ENCODE assay signal across 1 cellular context in genomic region chr12:64404470-64405446, GRCh38.
TF ChIP-seq lines count a peak whose summit lies in the region.

No MANE protein-coding gene starts in this region.

TF ChIP-seq in HEK293, 187 proteins besides CTCF, POLR2A, EP300 and RAD21 (continued from another document and continues in another):
- TF ChIP-seq ZBTB49 (tag by site-specific recombination; IDR thresholded peaks at IDR 0.05; ENCODE audit: low read depth), result no peak
- 0 out of 2 replicates have a peak, but pooled peaks have one; percentile 42 for TF ChIP-seq ZSCAN5A (tag by site-specific recombination; IDR thresholded peaks at IDR 0.05)
- peak; percentile 29 for TF ChIP-seq MZF1 (tag by site-specific recombination; IDR thresholded peaks at IDR 0.05; ENCODE audit: borderline replicate concordance)
- 0 out of 2 replicates have a peak, but pooled peaks have one; percentile 8 for TF ChIP-seq ZNF513 (tag by site-specific recombination; IDR thresholded peaks at IDR 0.05)
- TF ChIP-seq ZNF121 (tag by site-specific recombination; IDR thresholded peaks at IDR 0.05), result no peak
- TF ChIP-seq ZNF704 (tag by site-specific recombination; IDR thresholded peaks at IDR 0.05), result no peak
- TF ChIP-seq ZNF37A (tag by site-specific recombination; IDR thresholded peaks at IDR 0.05), result no peak
- TF ChIP-seq SETDB1 (IDR thresholded peaks at IDR 0.05; ENCODE audit: insufficient read length, low read length), result no peak
- no peak for TF ChIP-seq ZNF747 (tag by site-specific recombination; IDR thresholded peaks at IDR 0.05)
- TF ChIP-seq ZNF514 (tag by site-specific recombination; IDR thresholded peaks at IDR 0.05), result no peak
- peak; percentile 74 for TF ChIP-seq ZBTB20 (tag by site-specific recombination; IDR thresholded peaks at IDR 0.05)
- TF ChIP-seq SP2 (tag by site-specific recombination; IDR thresholded peaks at IDR 0.05), result peak; percentile 81
- peak; percentile 52 for TF ChIP-seq ZBTB8A (tag by site-specific recombination; IDR thresholded peaks at IDR 0.05)
- TF ChIP-seq ZNF174 (tag by site-specific recombination; IDR thresholded peaks at IDR 0.05), result no peak
- TF ChIP-seq ZNF555 (tag by site-specific recombination; conservative IDR thresholded peaks at IDR 0.05), result no peak
- no peak for TF ChIP-seq ZNF311 (tag by site-specific recombination; IDR thresholded peaks at IDR 0.05; ENCODE audit: borderline replicate concordance)
- TF ChIP-seq BCL11B (tag by site-specific recombination; IDR thresholded peaks at IDR 0.05; ENCODE audit: low read depth), result 0 out of 2 replicates have a peak, but pooled peaks have one; percentile 28
- TF ChIP-seq SCRT2 (tag by site-specific recombination; IDR thresholded peaks at IDR 0.05), result no peak
- TF ChIP-seq ZNF449 (tag by site-specific recombination; IDR thresholded peaks at IDR 0.05), result no peak; the same call in 1 of the 2 replicates
- TF ChIP-seq ZNF239 (tag by site-specific recombination; IDR thresholded peaks at IDR 0.05), result no peak; the same call in 1 of the 2 replicates
- TF ChIP-seq GLIS2 (tag by site-specific recombination; IDR thresholded peaks at IDR 0.05), result peak; percentile 97
- no peak for TF ChIP-seq TRIM28 (IDR thresholded peaks at IDR 0.05; ENCODE audit: borderline replicate concordance, low read length)
- TF ChIP-seq ZNF48 (tag by site-specific recombination; IDR thresholded peaks at IDR 0.05), result no peak
- peak; percentile 84; the same call in 1 of the 2 replicates for TF ChIP-seq ZNF777 (tag by site-specific recombination; IDR thresholded peaks at IDR 0.05; ENCODE audit: borderline replicate concordance)
- no peak for TF ChIP-seq ZNF624 (tag by site-specific recombination; IDR thresholded peaks at IDR 0.05)
- 0 out of 2 replicates have a peak, but pooled peaks have one; percentile 6 for TF ChIP-seq KLF7 (tag by site-specific recombination; IDR thresholded peaks at IDR 0.05; ENCODE audit: borderline replicate concordance)
- TF ChIP-seq ZBTB1 (tag by site-specific recombination; IDR thresholded peaks at IDR 0.05), result no peak
- 0 out of 2 replicates have a peak, but pooled peaks have one; percentile 57 for TF ChIP-seq ZNF394 (tag by site-specific recombination; IDR thresholded peaks at IDR 0.05; ENCODE audit: borderline replicate concordance)
- no peak for TF ChIP-seq ZNF621 (tag by site-specific recombination; IDR thresholded peaks at IDR 0.05)
- TF ChIP-seq ZNF639 (tag by site-specific recombination; IDR thresholded peaks at IDR 0.05), result no peak
- TF ChIP-seq ZNF221 (tag by site-specific recombination; IDR thresholded peaks at IDR 0.05; ENCODE audit: borderline replicate concordance), result no peak; the same call in 1 of the 2 replicates
- TF ChIP-seq ZNF155 (tag by site-specific recombination; IDR thresholded peaks at IDR 0.05), result no peak
- no peak for TF ChIP-seq ZNF629 (tag by site-specific recombination; IDR thresholded peaks at IDR 0.05)
- no peak for TF ChIP-seq ZNF280C (tag by site-specific recombination; IDR thresholded peaks at IDR 0.05)
- no peak for TF ChIP-seq ZNF558 (tag by site-specific recombination; IDR thresholded peaks at IDR 0.05)
- TF ChIP-seq ZNF350 (tag by site-specific recombination; IDR thresholded peaks at IDR 0.05), result no peak
- TF ChIP-seq ZNF658 (tag by site-specific recombination; IDR thresholded peaks at IDR 0.05), result no peak
- TF ChIP-seq ZNF146 (tag by site-specific recombination; IDR thresholded peaks at IDR 0.05), result no peak
- TF ChIP-seq ZNF2 (tag by site-specific recombination; IDR thresholded peaks at IDR 0.05), result peak; percentile 93
- no peak; the same call in 1 of the 2 replicates for TF ChIP-seq ZSCAN16 (tag by site-specific recombination; IDR thresholded peaks at IDR 0.05)
- TF ChIP-seq ZEB2 (tag by site-specific recombination; IDR thresholded peaks at IDR 0.05), result peak; percentile 93
- TF ChIP-seq ZBTB48 (tag by site-specific recombination; IDR thresholded peaks at IDR 0.05), result peak; percentile 82; the same call in 1 of the 2 replicates
- peak; percentile 93; the same call in 1 of the 2 replicates for TF ChIP-seq ZBTB10 (tag by site-specific recombination; IDR thresholded peaks at IDR 0.05)
- TF ChIP-seq SCRT1 (tag by site-specific recombination; IDR thresholded peaks at IDR 0.05; ENCODE audit: borderline replicate concordance), result no peak
- peak; percentile 68; the same call in 1 of the 2 replicates for TF ChIP-seq HIC1 (tag by site-specific recombination; IDR thresholded peaks at IDR 0.05)
- TF ChIP-seq ZNF335 (tag by site-specific recombination; conservative IDR thresholded peaks at IDR 0.05), result peak; percentile 84
- no peak for TF ChIP-seq ZNF544 (tag by site-specific recombination; IDR thresholded peaks at IDR 0.05)
- TF ChIP-seq ZNF391 (tag by site-specific recombination; IDR thresholded peaks at IDR 0.05; ENCODE audit: borderline replicate concordance, low read depth), result 0 out of 2 replicates have a peak, but pooled peaks have one; percentile 43
- no peak for TF ChIP-seq RBAK (tag by site-specific recombination; IDR thresholded peaks at IDR 0.05)
- no peak for TF ChIP-seq ZNF266 (tag by site-specific recombination; IDR thresholded peaks at IDR 0.05; ENCODE audit: low read depth)
- TF ChIP-seq GLIS1 (tag by site-specific recombination; IDR thresholded peaks at IDR 0.05), result peak; percentile 64
- no peak; the same call in 1 of the 2 replicates for TF ChIP-seq KLF8 (tag by site-specific recombination; IDR thresholded peaks at IDR 0.05)
- TF ChIP-seq ZNF701 (tag by site-specific recombination; IDR thresholded peaks at IDR 0.05), result no peak
- no peak for TF ChIP-seq ZNF10 (tag by site-specific recombination; IDR thresholded peaks at IDR 0.05)
